Comparison of ENCODE assay signal across 8 cellular contexts in genomic region chr15:45401665-45402161, GRCh38. TPM values are rescaled to one million over a fixed set of nuclear protein-coding genes. Genes with fewer than 3 reads are reported as not detected.
DNase-seq lines count a peak whose midpoint lies in the region; ATAC-seq, FAIRE-seq and TF ChIP-seq lines count a peak whose summit lies in the region.

No MANE protein-coding gene starts in this region.

- H3K4me1 ChIP-seq in CD4-positive, alpha-beta memory T cell (ENCODE audit: insufficient read depth, low read length), result peaks cover 32% of the 10 kb centered on the region
- H3K4me1 ChIP-seq in HAP-1 (peaks cover 6% of the 10 kb centered on the region; the same call in 1 of the 2 replicates), heart right ventricle (peaks cover 0 to 33% (median 28%) of the 10 kb centered on the region in 9 donors), skeletal muscle tissue (ENCODE audit: control insufficient read depth in 3 of 3, insufficient read depth in 3 of 3, low read length in 3 of 3) (peaks cover 12 to 31% (median 18%) of the 10 kb centered on the region in 3 donors)

- no peaks in the 10 kb centered on the region for H3K27me3 ChIP-seq in CD4-positive, alpha-beta memory T cell (ENCODE audit: insufficient read depth, low read length)
- no peaks in the 10 kb centered on the region for H3K27me3 ChIP-seq in HAP-1 (ENCODE audit: low read depth)
- H3K27me3 ChIP-seq in heart right ventricle, result no peaks in the 10 kb centered on the region
- no peaks in the 10 kb centered on the region for H3K27me3 ChIP-seq in skeletal muscle tissue (ENCODE audit: control insufficient read depth in 3 of 3, insufficient read depth in 3 of 3, low read length in 3 of 3)

- ATAC-seq in T-helper 17 cell (peak; percentile 12), heart right ventricle (peak in 5 of 8 donors; percentile 1 to 41 (median 36)), HG03521 (IDR thresholded peaks at IDR 0.05; ENCODE audit: unreplicated experiment) (no peak)

- H3K36me3 Mint-ChIP-seq in CD4-positive, alpha-beta memory T cell, result peaks cover 7 to 18% of the 10 kb centered on the region in 2 donors
- peaks cover 1% of the 10 kb centered on the region for H3K36me3 Mint-ChIP-seq in T-helper 17 cell (ENCODE audit: low read depth)

- H3K4me1 Mint-ChIP-seq in CD4-positive, alpha-beta memory T cell, result peaks cover 19 to 37% (median 30%) of the 10 kb centered on the region in 4 donors
- peaks cover 23% of the 10 kb centered on the region for H3K4me1 Mint-ChIP-seq in T-helper 17 cell

- CTCF ChIA-PET in CD4-positive, alpha-beta memory T cell (lab: Charles Lee; ENCODE audit: partially characterized antibody), result interaction anchor here (0.7 to 6.8 kb wide), 18 partner anchors 10 to 275 kb away, joined by 3 to 77 read pairs (median 4); partner anchors contain the start of gene BLOC1S6

- no peak for FAIRE-seq in GM19239 (lab: Jason Lieb, UNC)

- intact Hi-C loops in CD4-positive, alpha-beta memory T cell (cut with micrococcal nuclease), result loop anchor here (1.0 to 2.0 kb wide), 5 partner anchors 56 to 975 kb away; partner anchors contain the start of genes CTDSPL2 and SLC30A4
- intact Hi-C loops in heart right ventricle (cut with DNase I), result loop anchor here in 9 of 10 donors (1.0 to 10.0 kb wide), 11 partner anchors 94 to 239 kb away; partner anchors contain the start of gene BLOC1S6 (in 1 of the 9)

- peak overlapping the region; percentile 91 to 99 (median 95) for H3K4me3 Mint-ChIP-seq in CD4-positive, alpha-beta memory T cell
- H3K4me3 Mint-ChIP-seq in T-helper 17 cell, result peak overlapping the region; percentile 90

- no peak for TF ChIP-seq CTCF in heart right ventricle (IDR thresholded peaks at IDR 0.05)

- H3K9me3 ChIP-seq in CD4-positive, alpha-beta memory T cell (ENCODE audit: control insufficient read depth in 1 of 2, low read length in 2 of 2), result no peaks in the 10 kb centered on the region
- H3K9me3 ChIP-seq in HAP-1 (no peaks in the 10 kb centered on the region), T-helper 17 cell (ENCODE audit: control insufficient read depth, low read length, poor library complexity, severe bottlenecking) (no peaks in the 10 kb centered on the region), heart right ventricle (no peaks in the 10 kb centered on the region), skeletal muscle tissue (ENCODE audit: control insufficient read depth in 3 of 3, low read length in 3 of 3) (no peaks in the 10 kb centered on the region)

- peak overlapping the region; percentile 87 to 95 (median 94) for H3K9ac ChIP-seq in skeletal muscle tissue (ENCODE audit: low read depth in 1 of 3, low read length in 3 of 3)

- H3K27ac ChIP-seq in CD4-positive, alpha-beta memory T cell (ENCODE audit: low read depth, low read length), result peak overlapping the region; percentile 89
- H3K27ac ChIP-seq in heart right ventricle, result peak overlapping the region; percentile 61 to 95 (median 92)
- peak overlapping the region; percentile 87 for H3K27ac ChIP-seq in skeletal muscle tissue (ENCODE audit: low read depth, low read length)

- in situ Hi-C loops in HAP-1 (cut with MboI; ENCODE audit: low sequenced_read_pairs), result loop anchor here (5.0 kb wide), 1 partner anchor 194 kb away; no protein-coding TSS in a partner anchor

- peaks cover 0 to 1% of the 10 kb centered on the region in 2 donors for H3K27me3 Mint-ChIP-seq in CD4-positive, alpha-beta memory T cell
- H3K27me3 Mint-ChIP-seq in T-helper 17 cell, result peaks cover 9% of the 10 kb centered on the region

- H3K36me3 ChIP-seq in CD4-positive, alpha-beta memory T cell (ENCODE audit: insufficient read depth, low read length), result peaks cover 2% of the 10 kb centered on the region
- peaks cover 21% of the 10 kb centered on the region for H3K36me3 ChIP-seq in HAP-1 (replicated peaks)
- peaks cover 0 to 20% (median 10%) of the 10 kb centered on the region in 9 donors for H3K36me3 ChIP-seq in heart right ventricle
- peaks cover 5 to 8% (median 6%) of the 10 kb centered on the region in 3 donors for H3K36me3 ChIP-seq in skeletal muscle tissue (ENCODE audit: control insufficient read depth in 3 of 3, insufficient read depth in 3 of 3, low read length in 3 of 3)

- WGBS in heart right ventricle, 2 donors, result 2% methylated on average over 12 of the region's 12 CpGs

- peak overlapping the region; percentile 71 to 77 for H3K4me3 ChIP-seq in CD4-positive, alpha-beta memory T cell (ENCODE audit: low read length in 2 of 2)
- H3K4me3 ChIP-seq in HAP-1 (peak overlapping the region; percentile 90), heart right ventricle (peak overlapping the region; percentile 63 to 95 (median 90)), skeletal muscle tissue (ENCODE audit: low read length in 3 of 3) (peak overlapping the region; percentile 83 to 93 (median 91))

- POLR2A ChIA-PET in CD4-positive, alpha-beta memory T cell (lab: Charles Lee; ENCODE audit: partially characterized antibody), result interaction anchor here (0.8 to 4.1 kb wide), 14 partner anchors 10 to 275 kb away, joined by 3 to 73 read pairs (median 4); partner anchors contain the start of genes BLOC1S6 and SQOR

- H3K9me3 Mint-ChIP-seq in CD4-positive, alpha-beta memory T cell, result no peaks in the 10 kb centered on the region

- peak overlapping the region; percentile 97 to 99 (median 98) for H3K27ac Mint-ChIP-seq in CD4-positive, alpha-beta memory T cell
- peak overlapping the region; percentile 89 for H3K27ac Mint-ChIP-seq in T-helper 17 cell

- peak in 1 of 5 donors; percentile 5 for DNase-seq in CD4-positive, alpha-beta memory T cell
- DNase-seq in HAP-1 (ENCODE audit: low spot score in 2 of 2), result no peak
- DNase-seq in T-helper 17 cell, result no peak
- DNase-seq in heart right ventricle, result no peak
- DNase-seq in cortex of kidney (lab: John Stamatoyannopoulos, UW), result no peak
- DNase-seq in GM19239 (ENCODE audit: insufficient read length, low spot score), result no peak

RNA-seq across cellular contexts. Expression of gene GATM, which starts 23.4 kb away (rescaled TPM):
- total RNA-seq in CD4-positive, alpha-beta memory T cell, result 1 to 10 TPM; 1.1 to 1.6 TPM
- polyA plus RNA-seq in CD4-positive, alpha-beta memory T cell, result under 1 TPM in 1 of 2 donors, not detected in 1; 0.26 TPM
- total RNA-seq in T-helper 17 cell (under 1 TPM in 1 of 2 donors, not detected in 1; 0.32 TPM), heart right ventricle (10 to 100 TPM in 9 of 10 donors, 1 to 10 TPM in 1; 9.6 to 97.8 (median 30.8) TPM), skeletal muscle tissue (309 TPM)
- polyA plus RNA-seq in heart right ventricle, result 1 to 10 TPM; 4.7 to 8.6 TPM

Comparison
In these comparisons a context has a peak if more than half of its experiments do, and no peak if none do; other contexts are left out.
1. RNA of gene GATM, which starts 23.4 kb away (total RNA-seq): 309 TPM in skeletal muscle tissue (single experiment) and 9.6 to 97.8 TPM in heart right ventricle; 1.1 to 1.6 TPM in CD4-positive, alpha-beta memory T cell and 0.32 TPM in T-helper 17 cell; every median in the first group is over 4 times any median in the second.
2. Peak in every context shown above with its lines, with median percentiles within 50 percentile points of each other: H3K27ac ChIP-seq and H3K4me3 ChIP-seq.